ENCODE assay signal across 8 cellular contexts in genomic region chr16:24041834-24042631, GRCh38.
A peak's percentile ranks its signal among the peaks of the same experiment; 100 is the strongest.
DNase-seq lines count a peak whose midpoint lies in the region; ATAC-seq, FAIRE-seq and TF ChIP-seq lines count a peak whose summit lies in the region.

No MANE protein-coding gene starts in this region.

- dilution Hi-C loops in endothelial cell of umbilical vein (cut with MboI; ENCODE audit: extremely low pct_ligation_motif_present, low sequenced_read_pairs) = no loop called here

- H3K27me3 ChIP-seq in endothelial cell of umbilical vein (ENCODE audit: control insufficient read depth in 2 of 2, insufficient read depth in 2 of 2, low read length in 2 of 2) = no peaks in the 10 kb centered on the region

- no peak overlapping the region for H3K27ac Mint-ChIP-seq in activated CD8-positive, alpha-beta T cell treated with anti-CD3 and anti-CD28 coated beads, Interleukin-2, amount 10 ng/mL, durations not matched to agents 7 days and 5 days

- CTCF ChIA-PET in GM10248 (lab: Yijun Ruan, JAX) (interaction anchor here (0.7 to 5.0 kb wide), 31 partner anchors 8 to 608 kb away, joined by 3 to 27 read pairs (median 4); no protein-coding TSS in a partner anchor), endothelial cell of umbilical vein (lab: Charles Lee) (interaction anchor here (1.0 to 10.8 kb wide), 7 partner anchors 19 to 462 kb away, joined by 3 to 170 read pairs (median 3); partner anchors contain the start of gene CACNG3)
- CTCF ChIA-PET in activated CD8-positive, alpha-beta T cell treated with anti-CD3 and anti-CD28 coated beads, Interleukin-2, amount 10 ng/mL, durations not matched to agents 7 days and 5 days (lab: Charles Lee) = interaction anchor here (0.6 to 8.1 kb wide), 26 partner anchors 9 to 472 kb away, joined by 3 to 43 read pairs (median 4); no protein-coding TSS in a partner anchor

- no peaks in the 10 kb centered on the region for H3K79me2 ChIP-seq in endothelial cell of umbilical vein (ENCODE audit: control insufficient read depth, insufficient read depth, low read length)

- H3K4me2 ChIP-seq in endothelial cell of umbilical vein (ENCODE audit: insufficient read depth, low read length) = no peak overlapping the region

- FAIRE-seq in endothelial cell of umbilical vein (lab: Jason Lieb, UNC) = peak; percentile 53

- H3K27ac ChIP-seq in endothelial cell of umbilical vein (ENCODE audit: insufficient read depth, low read depth, low read length) = no peak overlapping the region

- TF ChIP-seq CTCF in GM10248 (IDR thresholded peaks at IDR 0.05; ENCODE audit: control extremely low read depth, extremely low read depth, low read depth, missing control alignments) = peak; percentile 65
- TF ChIP-seq CTCF in endothelial cell of umbilical vein (IDR thresholded peaks at IDR 0.05; ENCODE audit: extremely low read depth in 1 of 2, insufficient read depth in 1 of 2, low read depth in 1 of 2, low read length in 2 of 2) = peak; percentile 71 to 77

- peak; percentile 82 for DNase-seq in GM10248 (ENCODE audit: extremely low spot score)
- DNase-seq in NCI-H82 treated with DMSO at 0.1 percent for 48 hours (lab: John Stamatoyannopoulos, UW; ENCODE audit: unreplicated experiment) = peak; percentile 54
- peak; percentile 86 for DNase-seq in activated CD8-positive, alpha-beta T cell treated with anti-CD3 and anti-CD28 coated beads, Interleukin-2, amount 10 ng/mL, durations not matched to agents 7 days and 5 days
- peak; percentile 53 for DNase-seq in endothelial cell of umbilical vein (ENCODE audit: low read depth, low spot score)
- DNase-seq in myocyte (ENCODE audit: low read depth) = peak; percentile 46
- peak; percentile 73 for DNase-seq in stimulated activated CD8-positive, alpha-beta memory T cell treated with anti-CD3 and anti-CD28 coated beads, Interleukin-7, amount 100 ng/mL, for 24 hours (ENCODE audit: low read depth)
- no peak for DNase-seq in GF-D8 (lab: John Stamatoyannopoulos, UW)

- ATAC-seq in HG03175 (IDR thresholded peaks at IDR 0.05; ENCODE audit: unreplicated experiment) = peak; percentile 71
- ATAC-seq in activated CD8-positive, alpha-beta T cell treated with anti-CD3 and anti-CD28 coated beads, Interleukin-2, amount 10 ng/mL, durations not matched to agents 7 days and 5 days = peak; percentile 87

- no TSS peak for BruUV-seq in endothelial cell of umbilical vein (replicated peaks; lab: Mats Ljungman, UMichigan)

- intact Hi-C loops in endothelial cell of umbilical vein (cut with micrococcal nuclease) = loop anchor here (1.0 kb wide), 3 partner anchors 211 to 462 kb away; no protein-coding TSS in a partner anchor

- H3K9ac ChIP-seq in endothelial cell of umbilical vein (replicated peaks; ENCODE audit: extremely low read depth, insufficient read depth, low read length) = no peak overlapping the region

- no peaks in the 10 kb centered on the region for H3K9me1 ChIP-seq in endothelial cell of umbilical vein (replicated peaks; ENCODE audit: control insufficient read depth, extremely low read depth, insufficient read depth, low read length)

- TF ChIP-seq POLR2A in endothelial cell of umbilical vein (IDR thresholded peaks at IDR 0.05; ENCODE audit: low read depth, low read length) = no peak

- no peaks in the 10 kb centered on the region for H3K9me3 ChIP-seq in endothelial cell of umbilical vein (replicated peaks; ENCODE audit: control insufficient read depth, insufficient read depth, low read length)

- no peaks in the 10 kb centered on the region for H3K36me3 ChIP-seq in endothelial cell of umbilical vein (ENCODE audit: control insufficient read depth in 2 of 2, extremely low read depth in 1 of 2, insufficient read depth in 2 of 2, low read length in 2 of 2)

- H3K4me1 Mint-ChIP-seq in activated CD8-positive, alpha-beta T cell treated with anti-CD3 and anti-CD28 coated beads, Interleukin-2, amount 10 ng/mL, durations not matched to agents 7 days and 5 days (ENCODE audit: low read depth) = peaks cover 11% of the 10 kb centered on the region

- no peak overlapping the region for H3K4me3 ChIP-seq in endothelial cell of umbilical vein (replicated peaks in 1 of 3; ENCODE audit: insufficient read depth in 1 of 3, low read depth in 1 of 3, low read length in 3 of 3)

- H3K4me1 ChIP-seq in endothelial cell of umbilical vein (ENCODE audit: control insufficient read depth, extremely low read depth, insufficient read depth, low read length) = no peaks in the 10 kb centered on the region

- no peaks in the 10 kb centered on the region for H3K27me3 Mint-ChIP-seq in activated CD8-positive, alpha-beta T cell treated with anti-CD3 and anti-CD28 coated beads, Interleukin-2, amount 10 ng/mL, durations not matched to agents 7 days and 5 days (ENCODE audit: low read depth)

- H3K9me3 Mint-ChIP-seq in activated CD8-positive, alpha-beta T cell treated with anti-CD3 and anti-CD28 coated beads, Interleukin-2, amount 10 ng/mL, durations not matched to agents 7 days and 5 days (ENCODE audit: insufficient read depth) = no peaks in the 10 kb centered on the region

- H3K4me3 Mint-ChIP-seq in activated CD8-positive, alpha-beta T cell treated with anti-CD3 and anti-CD28 coated beads, Interleukin-2, amount 10 ng/mL, durations not matched to agents 7 days and 5 days = no peak overlapping the region

- no peaks in the 10 kb centered on the region for H4K20me1 ChIP-seq in endothelial cell of umbilical vein (replicated peaks; ENCODE audit: control insufficient read depth, extremely low read depth, insufficient read depth, low read length)

- no peak overlapping the region for H2AFZ ChIP-seq in endothelial cell of umbilical vein (ENCODE audit: low read depth, low read length)

- peaks cover 20% of the 10 kb centered on the region for H3K36me3 Mint-ChIP-seq in activated CD8-positive, alpha-beta T cell treated with anti-CD3 and anti-CD28 coated beads, Interleukin-2, amount 10 ng/mL, durations not matched to agents 7 days and 5 days (ENCODE audit: low read depth)

- POLR2A ChIA-PET in GM10248 (lab: Yijun Ruan, JAX) = no interaction called here
- POLR2A ChIA-PET in activated CD8-positive, alpha-beta T cell treated with anti-CD3 and anti-CD28 coated beads, Interleukin-2, amount 10 ng/mL, durations not matched to agents 7 days and 5 days (lab: Charles Lee) = no interaction called here
- POLR2A ChIA-PET in endothelial cell of umbilical vein (lab: Charles Lee) = no interaction called here

TF ChIP-seq in endothelial cell of umbilical vein, 7 proteins besides CTCF, POLR2A, EP300 and RAD21:
- TF ChIP-seq MAX (IDR thresholded peaks at IDR 0.05; ENCODE audit: insufficient read depth, insufficient read length) = no peak
- TF ChIP-seq JUN (IDR thresholded peaks at IDR 0.05; ENCODE audit: borderline replicate concordance, insufficient read depth, insufficient read length, low read depth) = no peak
- no peak for TF ChIP-seq EZH2 (IDR thresholded peaks at IDR 0.05; ENCODE audit: borderline replicate concordance, low read depth, low read length, severe bottlenecking)
